Comparison of ENCODE assay signal across 8 cellular contexts in genomic region chr10:99536400-99537254, GRCh38. TPM values are rescaled to one million over a fixed set of nuclear protein-coding genes. Genes with fewer than 3 reads are reported as not detected.
DNase-seq lines count a peak whose midpoint lies in the region; ATAC-seq lines count a peak whose summit lies in the region.

No MANE protein-coding gene starts in this region.

- POLR2A ChIA-PET in activated CD4-positive, alpha-beta memory T cell treated with anti-CD3 and anti-CD28 coated beads, Interleukin-2, amount 10 ng/mL, durations not matched to agents 7 days and 5 days (lab: Charles Lee): no interaction called here

- peak overlapping the region; percentile 9 for H3K4me3 Mint-ChIP-seq in activated CD8-positive, alpha-beta memory T cell treated with anti-CD3 and anti-CD28 coated beads, Interleukin-2, amount 10 ng/mL, durations not matched to agents 7 days and 5 days
- H3K4me3 Mint-ChIP-seq in activated CD4-positive, alpha-beta memory T cell treated with anti-CD3 and anti-CD28 coated beads, Interleukin-2, amount 10 ng/mL, durations not matched to agents 7 days and 5 days: peak overlapping the region; percentile 4

- peaks cover 28% of the 10 kb centered on the region for H3K4me1 Mint-ChIP-seq in activated CD8-positive, alpha-beta memory T cell treated with anti-CD3 and anti-CD28 coated beads, Interleukin-2, amount 10 ng/mL, durations not matched to agents 7 days and 5 days
- H3K4me1 Mint-ChIP-seq in activated CD4-positive, alpha-beta memory T cell treated with anti-CD3 and anti-CD28 coated beads, Interleukin-2, amount 10 ng/mL, durations not matched to agents 7 days and 5 days: peaks cover 36% of the 10 kb centered on the region

- no peak for DNase-seq in activated CD8-positive, alpha-beta memory T cell treated with anti-CD3 and anti-CD28 coated beads, Interleukin-2, amount 10 ng/mL, durations not matched to agents 7 days and 5 days
- DNase-seq in activated CD8-positive, alpha-beta memory T cell treated with anti-CD3 and anti-CD28 coated beads for 24 hours: no peak
- DNase-seq in activated CD4-positive, alpha-beta memory T cell treated with anti-CD3 and anti-CD28 coated beads, Interleukin-2, amount 10 ng/mL, durations not matched to agents 7 days and 5 days: no peak
- DNase-seq in left lobe of liver (ENCODE audit: low spot score) (no peak), NCI-H526 treated with DMSO at 0.1 percent for 48 hours (lab: John Stamatoyannopoulos, UW) (no peak), NCI-H2081 (lab: John Stamatoyannopoulos, UW) (no peak), NCI-H2107 treated with DMSO at 0.1 percent for 48 hours (lab: John Stamatoyannopoulos, UW; ENCODE audit: unreplicated experiment) (no peak)
- peak; percentile 35 for DNase-seq in stimulated activated naive CD8-positive, alpha-beta T cell treated with anti-CD3 and anti-CD28 coated beads, Interleukin-15, Interleukin-2, amounts not matched to agents 100 U/mL and 50 U/mL, for 24 hours

- peaks cover 89% of the 10 kb centered on the region for H3K27me3 Mint-ChIP-seq in activated CD8-positive, alpha-beta memory T cell treated with anti-CD3 and anti-CD28 coated beads, Interleukin-2, amount 10 ng/mL, durations not matched to agents 7 days and 5 days
- H3K27me3 Mint-ChIP-seq in activated CD4-positive, alpha-beta memory T cell treated with anti-CD3 and anti-CD28 coated beads, Interleukin-2, amount 10 ng/mL, durations not matched to agents 7 days and 5 days: peaks cover 84% of the 10 kb centered on the region

- H3K36me3 Mint-ChIP-seq in activated CD8-positive, alpha-beta memory T cell treated with anti-CD3 and anti-CD28 coated beads, Interleukin-2, amount 10 ng/mL, durations not matched to agents 7 days and 5 days: peaks cover 3% of the 10 kb centered on the region
- peaks cover 3% of the 10 kb centered on the region for H3K36me3 Mint-ChIP-seq in activated CD4-positive, alpha-beta memory T cell treated with anti-CD3 and anti-CD28 coated beads, Interleukin-2, amount 10 ng/mL, durations not matched to agents 7 days and 5 days (ENCODE audit: low read depth)

- ATAC-seq in activated CD8-positive, alpha-beta memory T cell treated with anti-CD3 and anti-CD28 coated beads, Interleukin-2, amount 10 ng/mL, durations not matched to agents 7 days and 5 days: no peak
- peak; percentile 10 for ATAC-seq in left lobe of liver
- ATAC-seq in stimulated activated naive CD8-positive, alpha-beta T cell treated with anti-CD3 and anti-CD28 coated beads, Interleukin-15, Interleukin-2, amounts not matched to agents 100 U/mL and 50 U/mL, for 24 hours: no peak

- CTCF ChIA-PET in activated CD8-positive, alpha-beta memory T cell treated with anti-CD3 and anti-CD28 coated beads, Interleukin-2, amount 10 ng/mL, durations not matched to agents 7 days and 5 days (lab: Charles Lee): no interaction called here
- CTCF ChIA-PET in activated CD4-positive, alpha-beta memory T cell treated with anti-CD3 and anti-CD28 coated beads, Interleukin-2, amount 10 ng/mL, durations not matched to agents 7 days and 5 days (lab: Charles Lee): no interaction called here

- no peaks in the 10 kb centered on the region for H3K9me3 Mint-ChIP-seq in activated CD8-positive, alpha-beta memory T cell treated with anti-CD3 and anti-CD28 coated beads, Interleukin-2, amount 10 ng/mL, durations not matched to agents 7 days and 5 days (ENCODE audit: low read depth)
- H3K9me3 Mint-ChIP-seq in activated CD4-positive, alpha-beta memory T cell treated with anti-CD3 and anti-CD28 coated beads, Interleukin-2, amount 10 ng/mL, durations not matched to agents 7 days and 5 days: no peaks in the 10 kb centered on the region

- no peak overlapping the region for H3K27ac Mint-ChIP-seq in activated CD8-positive, alpha-beta memory T cell treated with anti-CD3 and anti-CD28 coated beads, Interleukin-2, amount 10 ng/mL, durations not matched to agents 7 days and 5 days
- no peak overlapping the region for H3K27ac Mint-ChIP-seq in activated CD4-positive, alpha-beta memory T cell treated with anti-CD3 and anti-CD28 coated beads, Interleukin-2, amount 10 ng/mL, durations not matched to agents 7 days and 5 days

RNA-seq across cellular contexts. Expression of gene NKX2-3, which starts 3.9 kb away (rescaled TPM):
- not detected for total RNA-seq in activated CD8-positive, alpha-beta memory T cell treated with anti-CD3 and anti-CD28 coated beads, Interleukin-2, amount 10 ng/mL, durations not matched to agents 7 days and 5 days
- not detected for total RNA-seq in activated CD4-positive, alpha-beta memory T cell treated with anti-CD3 and anti-CD28 coated beads, Interleukin-2, amount 10 ng/mL, durations not matched to agents 7 days and 5 days
- total RNA-seq in left lobe of liver: 0.08 TPM
